Comparison of ENCODE assay signal across 16 cellular contexts in genomic region chr3:50510325-50510724, GRCh38. TPM values are rescaled to one million over a fixed set of nuclear protein-coding genes. Genes with fewer than 3 reads are reported as not detected.
A peak's percentile ranks its signal among the peaks of the same experiment; 100 is the strongest.
DNase-seq lines count a peak whose midpoint lies in the region; ATAC-seq and TF ChIP-seq lines count a peak whose summit lies in the region.
"Had no signal": no experiment of that assay in that cellular context is flagged by ENCODE, and none has a peak within 500 bp of the region (broad histone marks: within the 10 kb centered on the region; RNA-seq: fewer than 3 reads in every experiment).

No MANE protein-coding gene starts in this region.

- no peaks in the 10 kb centered on the region for H3K36me3 ChIP-seq in Karpas-422 (ENCODE audit: insufficient read depth, low read length)
- no peaks in the 10 kb centered on the region for H3K36me3 ChIP-seq in neural progenitor cell

- H3K4me3 ChIP-seq in Karpas-422 (ENCODE audit: low read length) (no peak overlapping the region), neural progenitor cell (no peak overlapping the region)
- H3K4me3 ChIP-seq: GM23338 had no signal

- intact Hi-C loops in activated CD4-positive, alpha-beta T cell treated with anti-CD3 and anti-CD28 coated beads for 36 hours (cut with DNase I, micrococcal nuclease), result no loop called here

- no peaks in the 10 kb centered on the region for H3K27me3 ChIP-seq in Karpas-422 (ENCODE audit: low read length)
- H3K27me3 ChIP-seq in neural progenitor cell, result no peaks in the 10 kb centered on the region

- no peaks in the 10 kb centered on the region for H3K27me3 Mint-ChIP-seq in activated T-helper 17 cell treated with anti-CD3 and anti-CD28 coated beads, Interleukin-2, amount 50 U/mL, for 72 hours
- H3K27me3 Mint-ChIP-seq in neural progenitor cell (ENCODE audit: insufficient read depth, low read depth), result peaks cover 15% of the 10 kb centered on the region
- no peaks in the 10 kb centered on the region for H3K27me3 Mint-ChIP-seq in activated CD4-positive, alpha-beta T cell treated with anti-CD3 and anti-CD28 coated beads for 36 hours

- H3K9me3 ChIP-seq in Karpas-422 (ENCODE audit: low read length) (no peaks in the 10 kb centered on the region), neural progenitor cell (ENCODE audit: low read depth) (no peaks in the 10 kb centered on the region)

- H3K27ac Mint-ChIP-seq in activated T-helper 17 cell treated with anti-CD3 and anti-CD28 coated beads, Interleukin-2, amount 50 U/mL, for 72 hours, result peak overlapping the region; percentile 36
- H3K27ac Mint-ChIP-seq in neural progenitor cell, result peak overlapping the region; percentile 38
- no peak overlapping the region for H3K27ac Mint-ChIP-seq in activated CD4-positive, alpha-beta T cell treated with anti-CD3 and anti-CD28 coated beads for 36 hours
- H3K27ac Mint-ChIP-seq: B cell; CD4-positive, alpha-beta memory T cell; GM23338 had no signal

- H3K36me3 Mint-ChIP-seq in activated T-helper 17 cell treated with anti-CD3 and anti-CD28 coated beads, Interleukin-2, amount 50 U/mL, for 72 hours (ENCODE audit: low read depth), result no peaks in the 10 kb centered on the region
- no peaks in the 10 kb centered on the region for H3K36me3 Mint-ChIP-seq in neural progenitor cell
- no peaks in the 10 kb centered on the region for H3K36me3 Mint-ChIP-seq in activated CD4-positive, alpha-beta T cell treated with anti-CD3 and anti-CD28 coated beads for 36 hours (ENCODE audit: low read depth)
- H3K36me3 Mint-ChIP-seq: CD4-positive, alpha-beta memory T cell had no signal

- H3K4me2 ChIP-seq in Karpas-422 (ENCODE audit: low read depth, low read length, poor library complexity, severe bottlenecking) (no peak overlapping the region), neural progenitor cell (no peak overlapping the region)
- H3K4me2 ChIP-seq: GM23338 had no signal

- no peak for TF ChIP-seq CTCF in neural progenitor cell (IDR thresholded peaks at IDR 0.05)

- H3K9ac ChIP-seq in Karpas-422 (ENCODE audit: low read length) (no peak overlapping the region), neural progenitor cell (no peak overlapping the region)

- H3K79me2 ChIP-seq in Karpas-422 (ENCODE audit: low read length) (no peaks in the 10 kb centered on the region), neural progenitor cell (ENCODE audit: low read depth) (no peaks in the 10 kb centered on the region)

- H2AFZ ChIP-seq in Karpas-422 (ENCODE audit: low read length) (no peak overlapping the region), neural progenitor cell (replicated peaks) (no peak overlapping the region)
- H2AFZ ChIP-seq: GM23338 had no signal

- no peaks in the 10 kb centered on the region for H3K9me2 ChIP-seq in Karpas-422 (replicated peaks; ENCODE audit: insufficient read depth, low read length)

- CTCF ChIA-PET in activated CD4-positive, alpha-beta T cell treated with anti-CD3 and anti-CD28 coated beads for 36 hours (lab: Charles Lee), result interaction anchor here (0.6 to 0.9 kb wide), 2 partner anchors 32 to 46 kb away, joined by 3 to 4 read pairs; no protein-coding TSS in a partner anchor

- H3K9me3 Mint-ChIP-seq in activated T-helper 17 cell treated with anti-CD3 and anti-CD28 coated beads, Interleukin-2, amount 50 U/mL, for 72 hours, result no peaks in the 10 kb centered on the region
- no peaks in the 10 kb centered on the region for H3K9me3 Mint-ChIP-seq in neural progenitor cell
- no peaks in the 10 kb centered on the region for H3K9me3 Mint-ChIP-seq in activated CD4-positive, alpha-beta T cell treated with anti-CD3 and anti-CD28 coated beads for 36 hours (ENCODE audit: low read depth)
- H3K9me3 Mint-ChIP-seq: GM23338 had no signal

- peak; percentile 56 for DNase-seq in Karpas-422
- DNase-seq in neural progenitor cell (ENCODE audit: low spot score), result no peak
- DNase-seq in activated CD4-positive, alpha-beta T cell treated with anti-CD3 and anti-CD28 coated beads for 36 hours, result no peak
- DNase-seq: Calu3; CD4-positive, alpha-beta memory T cell; DMS79 treated with DMSO at 0.1 percent for 48 hours; GF-D8; HCEC 1CT; IMR-90 had no signal

- H4K20me1 ChIP-seq in Karpas-422 (ENCODE audit: insufficient read depth, low read depth, low read length), result no peaks in the 10 kb centered on the region
- no peaks in the 10 kb centered on the region for H4K20me1 ChIP-seq in neural progenitor cell (ENCODE audit: low read depth)

- POLR2A ChIA-PET in activated CD4-positive, alpha-beta T cell treated with anti-CD3 and anti-CD28 coated beads for 36 hours (lab: Charles Lee), result no interaction called here

- no peak overlapping the region for H3K4me3 Mint-ChIP-seq in activated T-helper 17 cell treated with anti-CD3 and anti-CD28 coated beads, Interleukin-2, amount 50 U/mL, for 72 hours
- H3K4me3 Mint-ChIP-seq in neural progenitor cell, result peak overlapping the region; percentile 70
- H3K4me3 Mint-ChIP-seq in activated CD4-positive, alpha-beta T cell treated with anti-CD3 and anti-CD28 coated beads for 36 hours, result no peak overlapping the region
- H3K4me3 Mint-ChIP-seq: B cell; CD4-positive, alpha-beta memory T cell; GM23338 had no signal

- H3K4me1 ChIP-seq in Karpas-422 (ENCODE audit: low read length) (no peaks in the 10 kb centered on the region), neural progenitor cell (peaks cover 12% of the 10 kb centered on the region)

- peaks cover 8% of the 10 kb centered on the region for H3F3A ChIP-seq in neural progenitor cell (ENCODE audit: low read depth)

- H3K27ac ChIP-seq in Karpas-422 (ENCODE audit: low read length) (no peak overlapping the region), neural progenitor cell (no peak overlapping the region)
- H3K27ac ChIP-seq: C4-2B had no signal

- ATAC-seq in activated T-helper 17 cell treated with anti-CD3 and anti-CD28 coated beads, Interleukin-2, amount 50 U/mL, for 72 hours (replicated peaks), result no peak
- ATAC-seq in HG03135 (IDR thresholded peaks at IDR 0.05; ENCODE audit: unreplicated experiment), result no peak
- ATAC-seq in HG03025 (IDR thresholded peaks at IDR 0.05; ENCODE audit: low FRiP score, unreplicated experiment), result no peak
- no peak for ATAC-seq in activated CD4-positive, alpha-beta T cell treated with anti-CD3 and anti-CD28 coated beads for 36 hours

- H3K4me1 Mint-ChIP-seq in activated T-helper 17 cell treated with anti-CD3 and anti-CD28 coated beads, Interleukin-2, amount 50 U/mL, for 72 hours, result no peaks in the 10 kb centered on the region
- H3K4me1 Mint-ChIP-seq in neural progenitor cell, result peaks cover 17% of the 10 kb centered on the region
- no peaks in the 10 kb centered on the region for H3K4me1 Mint-ChIP-seq in activated CD4-positive, alpha-beta T cell treated with anti-CD3 and anti-CD28 coated beads for 36 hours
- H3K4me1 Mint-ChIP-seq: CD4-positive, alpha-beta memory T cell had no signal

RNA-seq across cellular contexts. Expression of gene CACNA2D2, which starts 6.9 kb away (rescaled TPM):
- not detected in 2 replicates for total RNA-seq in Karpas-422 (2014; rRNA removed; shearing (Covaris generic); ENCODE audit: low replicate concordance)
- total RNA-seq in activated T-helper 17 cell treated with anti-CD3 and anti-CD28 coated beads, Interleukin-2, amount 50 U/mL, for 72 hours, result 1 to 10 TPM in 1 of 2 donors, under 1 TPM in 1; 0.50 to 5.0 TPM
- total RNA-seq in neural progenitor cell (ENCODE audit: low replicate concordance), result 4.3 and 9.5 TPM in 2 replicates
- 1 to 10 TPM; 1.1 to 1.5 TPM for total RNA-seq in activated CD4-positive, alpha-beta T cell treated with anti-CD3 and anti-CD28 coated beads for 36 hours
- total RNA-seq: IMR-90 had no signal

RNA-seq across cellular contexts. Expression of gene C3orf18, which starts 57.2 kb away (rescaled TPM):
- 0.15 and 3.3 TPM in 2 replicates for total RNA-seq in Karpas-422 (2014; rRNA removed; shearing (Covaris generic); ENCODE audit: low replicate concordance)
- 10 to 100 TPM; 17.3 to 50.8 TPM for total RNA-seq in activated T-helper 17 cell treated with anti-CD3 and anti-CD28 coated beads, Interleukin-2, amount 50 U/mL, for 72 hours
- total RNA-seq in neural progenitor cell (ENCODE audit: low replicate concordance), result 8.5 and 15.6 TPM in 2 replicates
- 10 to 100 TPM; 31.7 to 31.9 TPM for total RNA-seq in activated CD4-positive, alpha-beta T cell treated with anti-CD3 and anti-CD28 coated beads for 36 hours
- total RNA-seq: A172 had no signal

RNA-seq across cellular contexts. Expression of gene HEMK1, which starts 59.0 kb away (rescaled TPM):
- 10.9 and 17.0 TPM in 2 replicates for total RNA-seq in Karpas-422 (2014; rRNA removed; shearing (Covaris generic); ENCODE audit: low replicate concordance)
- 10 to 100 TPM; 47.5 to 99.2 TPM for total RNA-seq in activated T-helper 17 cell treated with anti-CD3 and anti-CD28 coated beads, Interleukin-2, amount 50 U/mL, for 72 hours
- total RNA-seq in neural progenitor cell (ENCODE audit: low replicate concordance), result 9.3 and 20.8 TPM in 2 replicates
- total RNA-seq in activated CD4-positive, alpha-beta T cell treated with anti-CD3 and anti-CD28 coated beads for 36 hours, result 10 to 100 TPM; 61.6 to 77.7 TPM
